Comparison of ENCODE assay signal across 1 cellular context in the genomic region with DNA sequence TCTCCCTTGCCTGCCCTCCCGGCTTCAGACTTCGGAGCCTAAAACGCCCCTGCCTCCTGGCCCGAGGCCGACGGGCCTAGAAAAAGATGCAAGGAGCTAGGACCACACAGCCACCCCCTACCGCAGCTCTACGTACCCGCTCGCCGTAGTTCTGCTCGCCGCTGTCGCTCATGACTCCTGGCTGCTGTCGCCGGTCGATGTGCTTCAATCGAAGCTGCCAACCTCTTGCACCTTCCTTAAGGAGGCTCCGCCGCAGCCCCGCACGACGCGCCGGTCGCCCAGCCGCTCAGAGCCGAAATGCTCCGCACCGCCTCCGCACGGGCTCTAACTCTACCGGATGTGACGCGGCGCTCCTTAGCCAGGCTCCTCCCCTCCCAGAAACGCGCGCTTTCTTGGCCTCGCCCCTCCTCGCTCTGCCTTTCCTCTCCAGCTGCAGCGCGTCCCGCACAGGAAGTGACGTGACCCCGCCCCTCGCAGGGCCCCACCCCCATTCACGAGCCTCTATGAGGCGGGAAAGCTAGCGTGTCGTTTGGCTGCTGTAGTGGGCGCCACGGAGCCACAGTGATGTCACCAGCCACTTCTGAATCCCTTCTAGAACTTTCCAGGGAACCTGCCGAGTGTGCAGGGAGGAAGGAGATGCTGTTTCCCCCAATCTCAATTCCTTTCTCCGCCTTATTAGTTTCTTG.
TF ChIP-seq lines count a peak whose summit lies in the region.

A gene (minus strand): TSS at position 326 of the 686 bp plus-strand sequence. CDS start 154 bp downstream, at position 172.

TF ChIP-seq in A549, 52 proteins besides CTCF, POLR2A, EP300 and RAD21 (continued from another document):
- TF ChIP-seq, protein P1, sequence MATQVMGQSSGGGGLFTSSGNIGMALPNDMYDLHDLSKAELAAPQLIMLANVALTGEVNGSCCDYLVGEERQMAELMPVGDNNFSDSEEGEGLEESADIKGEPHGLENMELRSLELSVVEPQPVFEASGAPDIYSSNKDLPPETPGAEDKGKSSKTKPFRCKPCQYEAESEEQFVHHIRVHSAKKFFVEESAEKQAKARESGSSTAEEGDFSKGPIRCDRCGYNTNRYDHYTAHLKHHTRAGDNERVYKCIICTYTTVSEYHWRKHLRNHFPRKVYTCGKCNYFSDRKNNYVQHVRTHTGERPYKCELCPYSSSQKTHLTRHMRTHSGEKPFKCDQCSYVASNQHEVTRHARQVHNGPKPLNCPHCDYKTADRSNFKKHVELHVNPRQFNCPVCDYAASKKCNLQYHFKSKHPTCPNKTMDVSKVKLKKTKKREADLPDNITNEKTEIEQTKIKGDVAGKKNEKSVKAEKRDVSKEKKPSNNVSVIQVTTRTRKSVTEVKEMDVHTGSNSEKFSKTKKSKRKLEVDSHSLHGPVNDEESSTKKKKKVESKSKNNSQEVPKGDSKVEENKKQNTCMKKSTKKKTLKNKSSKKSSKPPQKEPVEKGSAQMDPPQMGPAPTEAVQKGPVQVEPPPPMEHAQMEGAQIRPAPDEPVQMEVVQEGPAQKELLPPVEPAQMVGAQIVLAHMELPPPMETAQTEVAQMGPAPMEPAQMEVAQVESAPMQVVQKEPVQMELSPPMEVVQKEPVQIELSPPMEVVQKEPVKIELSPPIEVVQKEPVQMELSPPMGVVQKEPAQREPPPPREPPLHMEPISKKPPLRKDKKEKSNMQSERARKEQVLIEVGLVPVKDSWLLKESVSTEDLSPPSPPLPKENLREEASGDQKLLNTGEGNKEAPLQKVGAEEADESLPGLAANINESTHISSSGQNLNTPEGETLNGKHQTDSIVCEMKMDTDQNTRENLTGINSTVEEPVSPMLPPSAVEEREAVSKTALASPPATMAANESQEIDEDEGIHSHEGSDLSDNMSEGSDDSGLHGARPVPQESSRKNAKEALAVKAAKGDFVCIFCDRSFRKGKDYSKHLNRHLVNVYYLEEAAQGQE (IDR thresholded peaks at IDR 0.05), result peak; percentile 20; the same call in 1 of the 2 replicates
- TF ChIP-seq ZC3H11A (IDR thresholded peaks at IDR 0.05) (no peak), RFX5 (IDR thresholded peaks at IDR 0.05) (no peak), RNF2 (IDR thresholded peaks at IDR 0.05; ENCODE audit: borderline replicate concordance, low read depth) (no peak), HOXB13 (CRISPR knock-in tag; IDR thresholded peaks at IDR 0.05; ENCODE audit: low read depth) (peak; percentile 79; the same call in 1 of the 2 replicates), TFCP2L1 (CRISPR knock-in tag; IDR thresholded peaks at IDR 0.05) (peak; percentile 47; the same call in 1 of the 2 replicates), ZSCAN20 (CRISPR knock-in tag; IDR thresholded peaks at IDR 0.05) (no peak), MYC (IDR thresholded peaks at IDR 0.05; ENCODE audit: borderline replicate concordance, low read length) (peak; percentile 36; the same call in 1 of the 2 replicates), JUN (IDR thresholded peaks at IDR 0.05) (peak; percentile 74 to 91; a peak in 4 of 5 replicates), CHD4 (IDR thresholded peaks at IDR 0.05; ENCODE audit: borderline replicate concordance) (no peak)
- TF ChIP-seq, protein P2, sequence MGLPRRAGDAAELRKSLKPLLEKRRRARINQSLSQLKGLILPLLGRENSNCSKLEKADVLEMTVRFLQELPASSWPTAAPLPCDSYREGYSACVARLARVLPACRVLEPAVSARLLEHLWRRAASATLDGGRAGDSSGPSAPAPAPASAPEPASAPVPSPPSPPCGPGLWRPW (IDR thresholded peaks at IDR 0.05), result no peak
- TF ChIP-seq, protein P3, sequence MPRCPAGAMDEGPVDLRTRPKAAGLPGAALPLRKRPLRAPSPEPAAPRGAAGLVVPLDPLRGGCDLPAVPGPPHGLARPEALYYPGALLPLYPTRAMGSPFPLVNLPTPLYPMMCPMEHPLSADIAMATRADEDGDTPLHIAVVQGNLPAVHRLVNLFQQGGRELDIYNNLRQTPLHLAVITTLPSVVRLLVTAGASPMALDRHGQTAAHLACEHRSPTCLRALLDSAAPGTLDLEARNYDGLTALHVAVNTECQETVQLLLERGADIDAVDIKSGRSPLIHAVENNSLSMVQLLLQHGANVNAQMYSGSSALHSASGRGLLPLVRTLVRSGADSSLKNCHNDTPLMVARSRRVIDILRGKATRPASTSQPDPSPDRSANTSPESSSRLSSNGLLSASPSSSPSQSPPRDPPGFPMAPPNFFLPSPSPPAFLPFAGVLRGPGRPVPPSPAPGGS (IDR thresholded peaks at IDR 0.05), result peak; percentile 78; the same call in 1 of the 3 replicates
